ENCODE assay signal across 9 cellular contexts in genomic region chr22:30575011-30575671, GRCh38. TPM values are rescaled to one million over a fixed set of nuclear protein-coding genes. Genes with fewer than 3 reads are reported as not detected.
DNase-seq lines count a peak whose midpoint lies in the region; ATAC-seq, FAIRE-seq and TF ChIP-seq lines count a peak whose summit lies in the region.
"Had no signal": no experiment of that assay in that cellular context is flagged by ENCODE, and none has a peak within 500 bp of the region (broad histone marks: within the 10 kb centered on the region; RNA-seq: fewer than 3 reads in every experiment).

No MANE protein-coding gene starts in this region.

- peak overlapping the region; percentile 50 to 74 for H3K27ac ChIP-seq in ascending aorta

- peaks cover 4 to 11% of the 10 kb centered on the region in 2 donors for H3K4me1 ChIP-seq in ascending aorta
- H3K4me1 ChIP-seq in iPS-15b (ENCODE audit: control insufficient read depth, insufficient read depth, low read length): peaks cover 2% of the 10 kb centered on the region

- ATAC-seq in esophagus mucosa (no peak), HG02840 (IDR thresholded peaks at IDR 0.05; ENCODE audit: low FRiP score, unreplicated experiment) (no peak)

- FAIRE-seq in D721Med (lab: Jason Lieb, UNC): no peak

- no peak overlapping the region for H3K9ac ChIP-seq in iPS-15b (ENCODE audit: low read depth, low read length)

- H3K4me3 ChIP-seq in ascending aorta (peak overlapping the region; percentile 4 to 66), iPS-15b (ENCODE audit: low read depth, low read length) (peak overlapping the region; percentile 52), skeletal muscle cell (ENCODE audit: low read depth, low read length) (no peak overlapping the region)
- H3K4me3 ChIP-seq: mucosa of descending colon had no signal

- intact Hi-C loops in ascending aorta (cut with DNase I): no loop called here

- no peaks in the 10 kb centered on the region for H3K27me3 ChIP-seq in ascending aorta
- no peaks in the 10 kb centered on the region for H3K27me3 ChIP-seq in iPS-15b (ENCODE audit: control insufficient read depth, insufficient read depth, low read length)

- peaks cover 45% of the 10 kb centered on the region in 2 donors for H3K36me3 ChIP-seq in ascending aorta
- peaks cover 40% of the 10 kb centered on the region for H3K36me3 ChIP-seq in iPS-15b (ENCODE audit: control insufficient read depth, insufficient read depth, low read length)

- H3K9me3 ChIP-seq in ascending aorta: no peaks in the 10 kb centered on the region
- H3K9me3 ChIP-seq in iPS-15b (ENCODE audit: control insufficient read depth, insufficient read depth, low read length): no peaks in the 10 kb centered on the region
- H3K9me3 ChIP-seq: mucosa of descending colon had no signal

- peak; percentile 7 for TF ChIP-seq CTCF in GM12873 (IDR thresholded peaks at IDR 0.05; ENCODE audit: insufficient read depth, low read depth, low read length, missing control alignments)
- peak in 1 of 3 experiments; percentile 21 for TF ChIP-seq CTCF in ascending aorta (IDR thresholded peaks at IDR 0.05)
- TF ChIP-seq CTCF in D721Med (IDR thresholded peaks at IDR 0.05; ENCODE audit: insufficient read depth, missing control alignments): no peak

- DNase-seq in ascending aorta (ENCODE audit: low spot score in 2 of 2) (peak; percentile 19 to 81), skeletal muscle cell (ENCODE audit: low read depth) (peak; percentile 14), D721Med (ENCODE audit: insufficient read length, low spot score) (no peak), NCI-H2107 treated with DMSO at 0.1 percent for 48 hours (lab: John Stamatoyannopoulos, UW; ENCODE audit: unreplicated experiment) (no peak)

RNA-seq across cellular contexts. Expression of gene GAL3ST1, which starts 0.7 kb away (rescaled TPM):
- not detected for total RNA-seq in ascending aorta
- total RNA-seq in esophagus mucosa: not detected

RNA-seq across cellular contexts. Expression of gene PES1, which starts 16.6 kb away (rescaled TPM):
- total RNA-seq in ascending aorta: 24.7 TPM
- total RNA-seq in esophagus mucosa: 55.8 TPM

RNA-seq across cellular contexts. Expression of gene SEC14L6, which starts 28.6 kb away (rescaled TPM):
- total RNA-seq in ascending aorta (not detected), esophagus mucosa (not detected)

RNA-seq across cellular contexts. Expression of gene TCN2, which starts 31.8 kb away (rescaled TPM):
- 56.8 TPM for total RNA-seq in ascending aorta
- total RNA-seq in esophagus mucosa: 3.5 TPM

Comparison
In these comparisons a context has a peak if more than half of its experiments do, and no peak if none do; other contexts are left out.
1. DNase-seq: peak in ascending aorta (2 of 2) and skeletal muscle cell (single experiment); none in D721Med (single experiment) and NCI-H2107 treated with DMSO at 0.1 percent for 48 hours (single experiment).